28 cellular contexts compared by ENCODE assay signal in the genomic region with DNA sequence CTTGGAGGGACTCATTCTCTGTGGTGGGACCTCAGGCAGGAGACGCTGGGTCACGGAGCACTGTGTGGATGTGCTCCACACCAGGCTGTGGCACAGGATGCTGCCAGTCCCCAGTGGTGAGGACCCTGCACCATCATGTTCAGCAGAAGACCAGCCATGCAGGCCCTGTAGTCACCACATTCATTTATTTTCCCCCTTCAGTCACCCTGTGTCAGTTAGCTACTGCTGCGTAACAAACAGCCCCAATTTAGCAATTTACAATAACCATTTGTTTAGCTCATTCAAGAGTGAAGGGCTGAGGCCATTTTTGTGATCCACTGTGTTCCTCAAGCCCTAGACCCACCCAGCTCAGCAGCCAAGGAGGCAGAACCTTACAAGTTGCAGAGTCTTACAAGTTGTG. TPM values are rescaled to one million over a fixed set of nuclear protein-coding genes. Genes with fewer than 3 reads are reported as not detected.
A peak's percentile ranks its signal among the peaks of the same experiment; 100 is the strongest.
DNase-seq lines count a peak whose midpoint lies in the region; ATAC-seq, FAIRE-seq and TF ChIP-seq lines count a peak whose summit lies in the region.
"Had no signal": no experiment of that assay in that cellular context is flagged by ENCODE, and none has a peak within 500 bp of the region (broad histone marks: within the 10 kb centered on the region; RNA-seq: fewer than 3 reads in every experiment).

No MANE protein-coding gene starts in this region.

- H3K36me3 ChIP-seq in HEK293 (ENCODE audit: control insufficient read depth in 2 of 2, insufficient read depth in 1 of 2, low read length in 2 of 2) (no peaks in the 10 kb centered on the region), H1 (ENCODE audit: control insufficient read depth in 2 of 4, insufficient read depth in 4 of 4, low read length in 3 of 4) (no peaks in the 10 kb centered on the region)
- H3K36me3 ChIP-seq: BE2C, BLaER1 had no signal

- 0 out of 2 replicates have a peak overlapping the region, but pooled peaks have one; percentile 30 for H2AK5ac ChIP-seq in H1 (ENCODE audit: low read depth, low read length)

- peaks cover 10% of the 10 kb centered on the region for H3K27me3 Mint-ChIP-seq in WTC11 (ENCODE audit: low read depth)

- no peak for FAIRE-seq in H1 (lab: Jason Lieb, UNC)
- FAIRE-seq: A204.1, GM12878, GM12892, GM18507 had no signal

- TF ChIP-seq RAD21 in H1 (IDR thresholded peaks at IDR 0.05 in 1 of 2, conservative IDR thresholded peaks at IDR 0.05 in 1 of 2; ENCODE audit: low read depth in 2 of 2, low read length in 2 of 2) = no peak

- no peaks in the 10 kb centered on the region for H3K9me3 ChIP-seq in HEK293 (ENCODE audit: control insufficient read depth, insufficient read depth, low read depth, low read length)
- peaks cover 4 to 8% of the 10 kb centered on the region in 2 experiments; a peak in 3 of 4 replicates for H3K9me3 ChIP-seq in H1 (ENCODE audit: insufficient read depth in 2 of 2, low read depth in 1 of 2, low read length in 1 of 2)

- peaks cover 2% of the 10 kb centered on the region; the same call in 1 of the 2 replicates for H3K23me2 ChIP-seq in H1 (ENCODE audit: low read depth, low read length)

- no peak overlapping the region for H3K4ac ChIP-seq in H1 (replicated peaks; ENCODE audit: insufficient read length, low read depth, low read length)

- H3K18ac ChIP-seq in H1 (ENCODE audit: extremely low read depth, low read length) = no peak overlapping the region

- H4K8ac ChIP-seq in H1 (ENCODE audit: extremely low read depth, insufficient read depth, low read length) = no peak overlapping the region

- no peak overlapping the region for H3K4me2 ChIP-seq in H1 (ENCODE audit: insufficient read depth in 1 of 2, low read depth in 2 of 2, low read length in 2 of 2)
- H3K4me2 ChIP-seq: BLaER1 had no signal

- H3K36me3 Mint-ChIP-seq in WTC11 = peaks cover 6% of the 10 kb centered on the region; the same call in 1 of the 2 replicates
- H3K36me3 Mint-ChIP-seq: CD4-positive, alpha-beta memory T cell; CD4-positive, CD25-positive, alpha-beta regulatory T cell had no signal

- H4K20me1 ChIP-seq in H1 (replicated peaks in 1 of 2; ENCODE audit: control insufficient read depth in 1 of 2, insufficient read depth in 2 of 2, low read length in 2 of 2) = no peaks in the 10 kb centered on the region
- H4K20me1 ChIP-seq: BLaER1 had no signal

- POLR2A ChIA-PET in HEK293 (lab: Yijun Ruan, JAX) = no interaction called here
- POLR2A ChIA-PET in WTC11 (lab: Charles Lee) = no interaction called here
- POLR2A ChIA-PET in H1 (lab: Charles Lee; ENCODE audit: partially characterized antibody) = interaction anchor here (2.9 kb wide), 1 partner anchor 10 kb away, joined by 5 read pairs; no protein-coding TSS in a partner anchor

- no peak overlapping the region for H3K27ac Mint-ChIP-seq in WTC11
- H3K27ac Mint-ChIP-seq: CD4-positive, alpha-beta memory T cell had no signal

- no peak for TF ChIP-seq EP300 in H1 (IDR thresholded peaks at IDR 0.05; ENCODE audit: borderline replicate concordance in 1 of 2, low read depth in 2 of 2, low read length in 2 of 2)

- no peak overlapping the region for H2BK15ac ChIP-seq in H1 (ENCODE audit: low read length)

- no peak overlapping the region for H3K27ac ChIP-seq in HEK293 (ENCODE audit: extremely low read depth, low read depth, low read length)
- H3K27ac ChIP-seq in H1 (ENCODE audit: low read depth, low read length) = no peak overlapping the region
- H3K27ac ChIP-seq: BLaER1 had no signal

- no peak overlapping the region for H3K4me3 Mint-ChIP-seq in WTC11
- H3K4me3 Mint-ChIP-seq: CD4-positive, alpha-beta memory T cell; CD4-positive, CD25-positive, alpha-beta regulatory T cell; CD8-positive, alpha-beta memory T cell had no signal

- CTCF ChIA-PET in HEK293 (lab: Yijun Ruan, JAX) = no interaction called here
- CTCF ChIA-PET in WTC11 (lab: Charles Lee) = no interaction called here
- CTCF ChIA-PET in H1 (lab: Charles Lee; ENCODE audit: partially characterized antibody) = interaction anchor here (6.1 kb wide), 1 partner anchor 13 kb away, joined by 25 read pairs; no protein-coding TSS in a partner anchor

- H3K27me3 ChIP-seq in H1 (replicated peaks in 1 of 4; ENCODE audit: control insufficient read depth in 3 of 4, extremely low read depth in 1 of 4, insufficient read depth in 3 of 4, low read length in 3 of 4) = no peaks in the 10 kb centered on the region; a peak in 2 of 7 replicates
- H3K27me3 ChIP-seq: BE2C had no signal

- 98% methylated on average over 3 of the region's 3 CpGs; no CpG with 5 or more reads in 1 of the 2 experiments for WGBS in H1 (ENCODE audit: extremely low coverage in 1 of 2, insufficient coverage in 1 of 2, insufficient read length in 1 of 2, insufficient replicate concordance in 2 of 2, low coverage in 1 of 2, low lambda C conversion rate in 2 of 2, missing lambda C conversion rate in 1 of 2), 2 experiments

- peaks cover 27% of the 10 kb centered on the region for H3K4me1 Mint-ChIP-seq in WTC11
- H3K4me1 Mint-ChIP-seq: CD14-positive monocyte had no signal

- no peak overlapping the region for H3K14ac ChIP-seq in H1 (ENCODE audit: insufficient read length)

- H3K56ac ChIP-seq in H1 (replicated peaks; ENCODE audit: insufficient read length, low read depth, low read length) = no peak overlapping the region

- H2BK20ac ChIP-seq in H1 (ENCODE audit: low read length) = no peak overlapping the region

- no peak for TF ChIP-seq POLR2A in H1 (IDR thresholded peaks at IDR 0.05; ENCODE audit: control extremely low read depth in 1 of 2, low read depth in 2 of 2, low read length in 2 of 2)

- no peak overlapping the region for H3K9ac ChIP-seq in H1 (replicated peaks in 1 of 4; ENCODE audit: extremely low read depth in 1 of 4, low read depth in 3 of 4, low read length in 3 of 4)
- H3K9ac ChIP-seq: BLaER1 had no signal

- no peak overlapping the region for H3K4me3 ChIP-seq in HEK293 (ENCODE audit: low read depth, low read length)
- no peak overlapping the region for H3K4me3 ChIP-seq in H1 (ENCODE audit: extremely low read depth in 1 of 4, insufficient read depth in 2 of 4, low read depth in 3 of 4, low read length in 4 of 4)
- H3K4me3 ChIP-seq: BLaER1, GM12878 had no signal

- H4K5ac ChIP-seq in H1 (ENCODE audit: insufficient read length, low read depth, low read length) = no peak overlapping the region

- H3K9me3 Mint-ChIP-seq in WTC11 = peaks cover 15% of the 10 kb centered on the region

- H2AFZ ChIP-seq in H1 (ENCODE audit: low read length) = no peak overlapping the region

- no peak overlapping the region for H2BK120ac ChIP-seq in H1 (replicated peaks; ENCODE audit: low read depth, low read length)

- H2BK12ac ChIP-seq in H1 (ENCODE audit: low read depth, low read length) = no peak overlapping the region

- no peaks in the 10 kb centered on the region for H3K79me2 ChIP-seq in H1 (ENCODE audit: control insufficient read depth in 1 of 2, insufficient read depth in 2 of 2, low read length in 2 of 2)

- ATAC-seq in WTC11 = no peak
- no peak for ATAC-seq in GM19463 (IDR thresholded peaks at IDR 0.05; ENCODE audit: unreplicated experiment)
- no peak for ATAC-seq in GM21619 (IDR thresholded peaks at IDR 0.05; ENCODE audit: unreplicated experiment)
- ATAC-seq: GM12878 had no signal

- DNase-seq in WTC11 (ENCODE audit: low spot score) (no peak), H1 (ENCODE audit: low read depth in 1 of 2, low spot score in 2 of 2) (no peak)
- DNase-seq in stimulated activated naive CD4-positive, alpha-beta T cell (lab: John Stamatoyannopoulos, UW) = no peak
- DNase-seq: 8988T; ACHN; BE2C; C1 segment of cervical spinal cord; CD4-positive, alpha-beta memory T cell; CD4-positive, CD25-positive, alpha-beta regulatory T cell; CD8-positive, alpha-beta memory T cell; COR-L47; DMS 273 treated with DMSO at 0.1 percent for 48 hours; DMS153; DMS53; DMS79; DND-41; EL; GDM1 had no signal

- H3K4me1 ChIP-seq in HEK293 (ENCODE audit: control insufficient read depth, insufficient read depth, low read length) = 0 out of 2 replicates have a peak, but pooled peaks cover 2% of the 10 kb centered on the region
- peaks cover 0 to 20% (median 5%) of the 10 kb centered on the region in 4 experiments; a peak in 5 of 7 replicates for H3K4me1 ChIP-seq in H1 (replicated peaks in 1 of 4; ENCODE audit: control insufficient read depth in 3 of 4, insufficient read depth in 4 of 4, low read length in 3 of 4)

- H2BK5ac ChIP-seq in H1 (ENCODE audit: low read depth, low read length) = no peak overlapping the region

- H4K91ac ChIP-seq in H1 (replicated peaks; ENCODE audit: insufficient read length, low read length) = no peak overlapping the region

- no peak overlapping the region for H3K23ac ChIP-seq in H1 (ENCODE audit: insufficient read length)

- H3K79me1 ChIP-seq in H1 (ENCODE audit: low read depth, low read length) = no peaks in the 10 kb centered on the region

- TF ChIP-seq CTCF in HEK293 (tag by site-specific recombination; IDR thresholded peaks at IDR 0.05) (no peak), WTC11 (IDR thresholded peaks at IDR 0.05) (no peak), H1 (IDR thresholded peaks at IDR 0.05; ENCODE audit: control extremely low read depth in 1 of 3, insufficient read depth in 1 of 3, low read depth in 1 of 3, low read length in 3 of 3) (no peak)

TF ChIP-seq in HEK293, 187 proteins besides CTCF, POLR2A, EP300 and RAD21:
- TF ChIP-seq ZNF654 (tag by site-specific recombination; IDR thresholded peaks at IDR 0.05; ENCODE audit: low read depth) (no peak), RBAK (tag by site-specific recombination; IDR thresholded peaks at IDR 0.05) (peak; percentile 99)

RNA-seq across cellular contexts. Expression of gene ADRA2C, which starts 23.6 kb away (rescaled TPM):
- total RNA-seq in WTC11 (2021) = 19.8 to 21.8 TPM (median 20.7 TPM) in 3 replicates
- 13.8 and 14.8 TPM in 2 replicates for total RNA-seq in H1 (2021; fragmentation: NEBNext Ultra II Directional; extraction: Animal tissue kit (Norgen Biotek cat#: 25700))
- 14.6 and 27.3 TPM in 2 replicates for polyA plus RNA-seq in H1 (2011; rRNA removed)
- polyA plus RNA-seq in H1 (2011; cell fraction: cytosol; rRNA removed) = 15.1 TPM
- polyA plus RNA-seq in H1 (2011; cell fraction: nucleus; rRNA removed) = 35.4 TPM
- polyA plus RNA-seq in H1 (2012, experiment 1 of 2) = 4.8 to 12.3 TPM (median 11.4 TPM) in 4 replicates
- polyA plus RNA-seq in H1 (2012, experiment 2 of 2) = 5.9 TPM
- 9.6 TPM for polyA plus RNA-seq in H1 (2013, experiment 1 of 2)
- 8.5 TPM for polyA plus RNA-seq in H1 (2013, experiment 2 of 2)
- 10.0 and 12.3 TPM in 2 replicates for polyA minus RNA-seq in H1 (2011; rRNA and poly(A)+ RNA removed)
- polyA minus RNA-seq in H1 (2011; cell fraction: cytosol; rRNA and poly(A)+ RNA removed) = 11.6 TPM
- 16.3 TPM for polyA minus RNA-seq in H1 (2011; cell fraction: nucleus; rRNA and poly(A)+ RNA removed)
- total RNA-seq: CD4-positive, alpha-beta memory T cell; CD4-positive, CD25-positive, alpha-beta regulatory T cell; CD8-positive, alpha-beta memory T cell had no signal
- polyA plus RNA-seq: AG04450; CD14-positive monocyte; CD4-positive, alpha-beta memory T cell; CD4-positive, CD25-positive, alpha-beta regulatory T cell; CD8-positive, alpha-beta memory T cell; GM12878 had no signal
